8 cellular contexts compared by ENCODE assay signal in genomic region chr3:180594631-180595348, GRCh38. TPM values are rescaled to one million over a fixed set of nuclear protein-coding genes. Genes with fewer than 3 reads are reported as not detected.
DNase-seq lines count a peak whose midpoint lies in the region; ATAC-seq and TF ChIP-seq lines count a peak whose summit lies in the region.

No MANE protein-coding gene starts in this region.

- H3K9me3 Mint-ChIP-seq in glutamatergic neuron (ENCODE audit: unreplicated experiment): no peaks in the 10 kb centered on the region
- peaks cover 0 to 3% (median 0%) of the 10 kb centered on the region in 11 donors for H3K9me3 Mint-ChIP-seq in naive thymus-derived CD4-positive, alpha-beta T cell

- intact Hi-C loops in PC-9 (cut with micrococcal nuclease; ENCODE audit: unreplicated experiment): loop anchor here (1.0 to 2.0 kb wide), 3 partner anchors 665 to 826 kb away; no protein-coding TSS in a partner anchor
- intact Hi-C loops in naive thymus-derived CD4-positive, alpha-beta T cell (cut with micrococcal nuclease): loop anchor here in 1 of 2 donors (1.0 kb wide), 1 partner anchor 665 kb away; no protein-coding TSS in a partner anchor

- no peak overlapping the region for H3K4me3 Mint-ChIP-seq in glutamatergic neuron (ENCODE audit: unreplicated experiment)
- no peak overlapping the region for H3K4me3 Mint-ChIP-seq in naive thymus-derived CD4-positive, alpha-beta T cell

- H3K4me3 ChIP-seq in KMS-11 (IDR thresholded peaks at IDR 0.05; ENCODE audit: insufficient read depth, low read depth, low read length): no peak overlapping the region
- H3K4me3 ChIP-seq in PC-9: no peak overlapping the region
- no peak overlapping the region for H3K4me3 ChIP-seq in naive thymus-derived CD4-positive, alpha-beta T cell (ENCODE audit: low read length)

- no peaks in the 10 kb centered on the region for H3K79me2 ChIP-seq in KMS-11 (ENCODE audit: insufficient read depth, low read depth)
- H3K79me2 ChIP-seq in PC-9 (ENCODE audit: low read depth): no peaks in the 10 kb centered on the region

- H3K27me3 Mint-ChIP-seq in glutamatergic neuron (ENCODE audit: unreplicated experiment): no peaks in the 10 kb centered on the region
- peaks cover 28 to 53% (median 45%) of the 10 kb centered on the region in 5 donors for H3K27me3 Mint-ChIP-seq in naive thymus-derived CD4-positive, alpha-beta T cell

- no peaks in the 10 kb centered on the region for H3K9me3 ChIP-seq in PC-9 (ENCODE audit: insufficient read depth, low read depth)
- H3K9me3 ChIP-seq in naive thymus-derived CD4-positive, alpha-beta T cell (ENCODE audit: control insufficient read depth in 2 of 3, low read length in 3 of 3): no peaks in the 10 kb centered on the region

- TF ChIP-seq CTCF in KMS-11 (conservative IDR thresholded peaks at IDR 0.05; ENCODE audit: low read depth, low read length): peak; percentile 45
- TF ChIP-seq CTCF in PC-9 (conservative IDR thresholded peaks at IDR 0.05): peak; percentile 79
- peak; percentile 17 for TF ChIP-seq CTCF in glutamatergic neuron (IDR thresholded peaks at IDR 0.05; ENCODE audit: partially characterized antibody, unreplicated experiment)

- H2AFZ ChIP-seq in KMS-11 (ENCODE audit: low read depth) (no peak overlapping the region), PC-9 (no peak overlapping the region)

- H3K9ac ChIP-seq in KMS-11: no peak overlapping the region

- no peak overlapping the region for H3K27ac Mint-ChIP-seq in glutamatergic neuron (ENCODE audit: unreplicated experiment)
- H3K27ac Mint-ChIP-seq in naive thymus-derived CD4-positive, alpha-beta T cell: no peak overlapping the region

- ATAC-seq in GM19438 (IDR thresholded peaks at IDR 0.05; ENCODE audit: low read depth, unreplicated experiment): peak; percentile 85
- ATAC-seq in naive thymus-derived CD4-positive, alpha-beta T cell: no peak

- in situ Hi-C loops in Caki2 (cut with HindIII; ENCODE audit: low pct_unique_long_range_greater_than_20kb, low sequenced_read_pairs): no loop called here

- H4K20me1 ChIP-seq in KMS-11 (ENCODE audit: insufficient read depth) (no peaks in the 10 kb centered on the region), PC-9 (ENCODE audit: insufficient read depth) (no peaks in the 10 kb centered on the region)

- no peak overlapping the region for H3K27ac ChIP-seq in KMS-11
- no peak overlapping the region for H3K27ac ChIP-seq in PC-9
- H3K27ac ChIP-seq in naive thymus-derived CD4-positive, alpha-beta T cell (ENCODE audit: low read depth, low read length): no peak overlapping the region

- CTCF ChIA-PET in PC-9 (lab: Charles Lee): interaction anchor here (0.6 to 1.7 kb wide), 6 partner anchors 79 to 834 kb away, joined by 3 to 11 read pairs (median 4); no protein-coding TSS in a partner anchor
- CTCF ChIA-PET in naive thymus-derived CD4-positive, alpha-beta T cell (lab: Charles Lee): interaction anchor here (0.7 kb wide), 1 partner anchor 413 kb away, joined by 4 read pairs; no protein-coding TSS in a partner anchor

- peak; percentile 40 for DNase-seq in Caki2 (ENCODE audit: low read depth)
- DNase-seq in PC-9: no peak
- no peak for DNase-seq in glutamatergic neuron
- DNase-seq in KG1 (lab: John Stamatoyannopoulos, UW): no peak
- DNase-seq in mesenteric fat pad (ENCODE audit: low spot score): no peak
- DNase-seq in naive thymus-derived CD4-positive, alpha-beta T cell: no peak

- POLR2A ChIA-PET in PC-9 (lab: Charles Lee; ENCODE audit: unreplicated experiment): interaction anchor here (0.6 kb wide), 1 partner anchor 253 kb away, joined by 3 read pairs; no protein-coding TSS in a partner anchor
- POLR2A ChIA-PET in naive thymus-derived CD4-positive, alpha-beta T cell (lab: Charles Lee): interaction anchor here (0.8 kb wide), 1 partner anchor 12 kb away, joined by 4 read pairs; no protein-coding TSS in a partner anchor

- BruUV-seq in PC-9 (replicated peaks; lab: Mats Ljungman, UMichigan): no TSS peak

- H3K36me3 Mint-ChIP-seq in glutamatergic neuron (ENCODE audit: unreplicated experiment): no peaks in the 10 kb centered on the region
- peaks cover 0 to 4% (median 0%) of the 10 kb centered on the region in 5 donors for H3K36me3 Mint-ChIP-seq in naive thymus-derived CD4-positive, alpha-beta T cell

- peaks cover 4% of the 10 kb centered on the region for H3K4me1 Mint-ChIP-seq in glutamatergic neuron (ENCODE audit: low read depth, unreplicated experiment)
- no peaks in the 10 kb centered on the region for H3K4me1 Mint-ChIP-seq in naive thymus-derived CD4-positive, alpha-beta T cell

- H3K4me1 ChIP-seq in KMS-11 (ENCODE audit: low read depth, poor library complexity, severe bottlenecking): peaks cover 4% of the 10 kb centered on the region
- H3K4me1 ChIP-seq in PC-9 (replicated peaks; ENCODE audit: insufficient read depth): no peaks in the 10 kb centered on the region
- H3K4me1 ChIP-seq in naive thymus-derived CD4-positive, alpha-beta T cell (ENCODE audit: control insufficient read depth in 2 of 2, insufficient read depth in 2 of 2, low read length in 2 of 2): no peaks in the 10 kb centered on the region

- H3K27me3 ChIP-seq in KMS-11 (ENCODE audit: insufficient read depth, low read depth) (no peaks in the 10 kb centered on the region), PC-9 (ENCODE audit: insufficient read depth, low read depth) (no peaks in the 10 kb centered on the region)
- H3K27me3 ChIP-seq in naive thymus-derived CD4-positive, alpha-beta T cell (ENCODE audit: control insufficient read depth in 2 of 2, insufficient read depth in 2 of 2, low read length in 2 of 2): no peaks in the 10 kb centered on the region

- H3K4me2 ChIP-seq in KMS-11 (no peak overlapping the region), PC-9 (no peak overlapping the region)

- H3K36me3 ChIP-seq in KMS-11 (ENCODE audit: insufficient read depth) (no peaks in the 10 kb centered on the region), PC-9 (ENCODE audit: low read depth) (no peaks in the 10 kb centered on the region)
- no peaks in the 10 kb centered on the region for H3K36me3 ChIP-seq in naive thymus-derived CD4-positive, alpha-beta T cell (ENCODE audit: control insufficient read depth in 2 of 3, insufficient read depth in 3 of 3, low read length in 3 of 3)

- no peaks in the 10 kb centered on the region for H3F3A ChIP-seq in PC-9 (ENCODE audit: insufficient read depth, low read depth)

- H3K9me2 ChIP-seq in PC-9 (ENCODE audit: insufficient read depth): no peaks in the 10 kb centered on the region

RNA-seq across cellular contexts. Expression of gene TTC14, which starts 7.2 kb away (rescaled TPM):
- total RNA-seq in Caki2 (2014; rRNA removed; shearing (Covaris generic); ENCODE audit: low replicate concordance): 19.3 and 38.3 TPM in 2 replicates
- total RNA-seq in PC-9 (2021) (51.1 and 55.4 TPM in 2 replicates), glutamatergic neuron (ENCODE audit: unreplicated experiment) (64.6 TPM), mesenteric fat pad (26.8 TPM)
- 100 to 1,000 TPM in 3 of 5 experiments, 10 to 100 TPM in 2; 76.5 to 201 (median 103) TPM for total RNA-seq in naive thymus-derived CD4-positive, alpha-beta T cell
- polyA plus RNA-seq in naive thymus-derived CD4-positive, alpha-beta T cell: 10 to 100 TPM; 18.7 to 31.9 TPM

Comparison
In these comparisons a context has a peak if more than half of its experiments do, and no peak if none do; other contexts are left out.
1. CTCF ChIP-seq: peak in every context shown above with its lines; median percentile 79 in PC-9; 45 in KMS-11; 17 in glutamatergic neuron.